13 cellular contexts compared by ENCODE assay signal in the genomic region with DNA sequence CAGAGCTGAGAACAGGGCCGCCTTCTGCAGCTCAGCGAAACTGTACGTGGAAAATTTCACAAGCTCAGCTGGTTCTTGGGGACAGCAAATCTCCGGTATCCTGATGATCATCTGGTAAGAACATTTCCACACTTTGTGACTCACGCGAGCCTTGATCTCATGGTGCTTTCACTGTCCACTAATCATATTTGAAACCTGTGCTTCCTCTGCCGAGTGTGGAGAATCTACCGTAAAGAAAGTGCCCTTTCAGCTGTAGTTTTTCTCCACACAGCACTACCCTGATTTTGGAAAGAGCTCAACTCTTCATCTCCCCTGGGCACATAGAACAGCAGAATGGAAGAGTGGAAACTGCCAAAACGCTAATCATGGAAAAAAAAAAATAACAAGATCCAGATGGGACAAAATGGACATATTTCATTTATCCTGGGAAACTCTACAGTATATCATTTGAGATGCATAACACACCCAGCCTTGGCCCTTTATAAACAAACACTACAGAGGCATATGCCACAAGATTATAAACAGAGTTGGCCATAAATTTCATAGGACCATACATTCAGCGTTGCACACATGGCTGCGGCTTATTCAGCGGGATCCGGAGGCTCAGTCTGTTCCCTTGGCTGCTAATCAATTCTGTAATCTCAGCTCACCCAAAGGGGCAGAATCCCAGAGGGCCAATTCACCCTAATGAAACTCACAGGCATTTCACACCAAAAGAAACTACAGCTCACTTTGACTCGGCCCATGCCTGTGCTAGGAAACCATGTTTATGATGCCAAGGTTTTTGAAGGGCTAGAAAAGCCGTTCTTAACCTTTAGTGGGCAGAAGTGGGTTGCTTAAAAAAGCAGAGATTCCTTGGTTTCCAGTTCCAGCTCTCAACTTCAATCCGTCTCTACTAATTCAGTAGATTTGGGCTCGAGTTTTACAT.
DNase-seq lines count a peak whose midpoint lies in the region; ATAC-seq, FAIRE-seq and TF ChIP-seq lines count a peak whose summit lies in the region.
"Had no signal": no experiment of that assay in that cellular context is flagged by ENCODE, and none has a peak within 500 bp of the region (broad histone marks: within the 10 kb centered on the region; RNA-seq: fewer than 3 reads in every experiment).

No MANE protein-coding gene starts in this region.

- H3K4me2 ChIP-seq in mesendoderm (ENCODE audit: low read length): no peak overlapping the region
- H3K4me2 ChIP-seq: A549 had no signal

- H2AFZ ChIP-seq in ACC112 (ENCODE audit: low read length, unreplicated experiment): peak overlapping the region; percentile 91

- H3K36me3 ChIP-seq in ACC112 (ENCODE audit: insufficient read depth, low read length): no peaks in the 10 kb centered on the region
- no peaks in the 10 kb centered on the region for H3K36me3 ChIP-seq in mesendoderm (ENCODE audit: control insufficient read depth, insufficient read depth, low read length)
- H3K36me3 ChIP-seq in kidney (ENCODE audit: control insufficient read depth in 1 of 2, insufficient read depth in 2 of 2, low read length in 2 of 2): no peaks in the 10 kb centered on the region

- peaks cover 6% of the 10 kb centered on the region for H3K4me1 ChIP-seq in ACC112 (ENCODE audit: control insufficient read depth, insufficient read depth, low read length, unreplicated experiment)
- H3K4me1 ChIP-seq in mesendoderm (ENCODE audit: control insufficient read depth, low read depth, low read length): no peaks in the 10 kb centered on the region
- H3K4me1 ChIP-seq in kidney (ENCODE audit: control insufficient read depth in 1 of 2, insufficient read depth in 1 of 2, low read depth in 1 of 2, low read length in 2 of 2): no peaks in the 10 kb centered on the region
- H3K4me1 ChIP-seq: A549, body of pancreas had no signal

- no peaks in the 10 kb centered on the region for H3K27me3 ChIP-seq in ACC112 (ENCODE audit: insufficient read depth, low read length)
- H3K27me3 ChIP-seq in mesendoderm (ENCODE audit: insufficient read depth, low read length, poor library complexity): no peaks in the 10 kb centered on the region
- no peaks in the 10 kb centered on the region for H3K27me3 ChIP-seq in CD4-positive, alpha-beta T cell (ENCODE audit: control insufficient read depth, insufficient read depth, low read length)
- H3K27me3 ChIP-seq: body of pancreas had no signal

- DNase-seq in M059J (ENCODE audit: low read depth) (peak; percentile 71), choroid plexus epithelial cell (ENCODE audit: low read depth) (peak; percentile 93), mesendoderm (no peak), foreskin melanocyte (no peak), pons (ENCODE audit: low spot score) (no peak), kidney (no peak)
- no peak for DNase-seq in CD4-positive, alpha-beta T cell
- DNase-seq: KG1, naive B cell, trophoblast cell had no signal

- POLR2A ChIA-PET in CD4-positive, alpha-beta T cell (lab: Charles Lee): no interaction called here

- H3K79me1 ChIP-seq in mesendoderm (ENCODE audit: low read length): no peaks in the 10 kb centered on the region

- H2BK5ac ChIP-seq in mesendoderm (ENCODE audit: low read length): no peak overlapping the region

- H3K4me3 Mint-ChIP-seq in CD4-positive, alpha-beta T cell: no peak overlapping the region
- H3K4me3 Mint-ChIP-seq: naive B cell had no signal

- no peak overlapping the region for H2BK120ac ChIP-seq in mesendoderm (ENCODE audit: low read depth, low read length)

- H3K9me3 ChIP-seq in CD4-positive, alpha-beta T cell (ENCODE audit: control insufficient read depth, low read length): no peaks in the 10 kb centered on the region
- H3K9me3 ChIP-seq in kidney (ENCODE audit: control insufficient read depth in 1 of 2, low read length in 2 of 2): no peaks in the 10 kb centered on the region
- H3K9me3 ChIP-seq: A549, body of pancreas had no signal

- H3K27me3 Mint-ChIP-seq in CD4-positive, alpha-beta T cell: no peaks in the 10 kb centered on the region

- peak overlapping the region; percentile 23; the same call in 1 of the 2 replicates for H3K27ac ChIP-seq in ACC112 (ENCODE audit: low read depth, low read length)
- no peak overlapping the region for H3K27ac ChIP-seq in mesendoderm (ENCODE audit: low read depth, low read length)
- no peak overlapping the region for H3K27ac ChIP-seq in CD4-positive, alpha-beta T cell (ENCODE audit: low read depth, low read length)
- no peak overlapping the region for H3K27ac ChIP-seq in kidney (ENCODE audit: low read depth in 2 of 2, low read length in 2 of 2)
- H3K27ac ChIP-seq: A549, body of pancreas had no signal

- H3K36me3 Mint-ChIP-seq in CD4-positive, alpha-beta T cell (ENCODE audit: low read depth): no peaks in the 10 kb centered on the region
- H3K36me3 Mint-ChIP-seq: naive B cell had no signal

- no peak overlapping the region for H4K8ac ChIP-seq in mesendoderm (ENCODE audit: low read depth, low read length)

- no peak overlapping the region for H3K4ac ChIP-seq in mesendoderm (ENCODE audit: low read depth, low read length)

- H3K56ac ChIP-seq in mesendoderm (ENCODE audit: low read length): no peak overlapping the region

- peak overlapping the region; percentile 46 for H3K4me3 ChIP-seq in ACC112 (ENCODE audit: low read depth, low read length)
- peak overlapping the region; percentile 0 for H3K4me3 ChIP-seq in choroid plexus epithelial cell (ENCODE audit: low read depth, low read length)
- no peak overlapping the region for H3K4me3 ChIP-seq in mesendoderm (ENCODE audit: low read length)
- H3K4me3 ChIP-seq in kidney (ENCODE audit: low read length in 2 of 2): no peak overlapping the region
- H3K4me3 ChIP-seq: A549, body of pancreas had no signal

- peak overlapping the region; percentile 42 for H2BK15ac ChIP-seq in mesendoderm (replicated peaks; ENCODE audit: low read depth)

- no CpG with 5 or more reads among the region's 17 CpGs for WGBS in mesendoderm (ENCODE audit: extremely low coverage, insufficient coverage, low lambda C conversion rate)

- H4K5ac ChIP-seq in mesendoderm (ENCODE audit: low read length): no peak overlapping the region

- intact Hi-C loops in CD4-positive, alpha-beta T cell (cut with DNase I, micrococcal nuclease): loop anchor here in 1 of 2 experiments (10.0 kb wide), 1 partner anchor 249 kb away; no protein-coding TSS in a partner anchor
- intact Hi-C loops in kidney (cut with DNase I): no loop called here

- peak overlapping the region; percentile 13 for H3K18ac ChIP-seq in mesendoderm (ENCODE audit: low read length)

- H3K23ac ChIP-seq in mesendoderm (ENCODE audit: low read length): no peak overlapping the region

- H3K4me1 Mint-ChIP-seq in CD4-positive, alpha-beta T cell (ENCODE audit: low read depth): no peaks in the 10 kb centered on the region
- H3K4me1 Mint-ChIP-seq: naive B cell had no signal

- H3K79me2 ChIP-seq in ACC112 (ENCODE audit: control insufficient read depth, insufficient read depth, low read length, unreplicated experiment) (no peaks in the 10 kb centered on the region), mesendoderm (ENCODE audit: control insufficient read depth, insufficient read depth, low read length) (no peaks in the 10 kb centered on the region)

- H3K9ac ChIP-seq in mesendoderm (ENCODE audit: low read length) (no peak overlapping the region), kidney (ENCODE audit: low read length in 2 of 2) (no peak overlapping the region)

- no peak overlapping the region for H2AK5ac ChIP-seq in mesendoderm (ENCODE audit: low read length)

- CTCF ChIA-PET in CD4-positive, alpha-beta T cell (lab: Charles Lee): no interaction called here

- TF ChIP-seq CTCF in choroid plexus epithelial cell (conservative IDR thresholded peaks at IDR 0.05; ENCODE audit: low read depth, low read length) (no peak), kidney (IDR thresholded peaks at IDR 0.05; ENCODE audit: borderline replicate concordance, extremely low read depth, insufficient read depth) (no peak)
- TF ChIP-seq CTCF in CD4-positive, alpha-beta T cell (IDR thresholded peaks at IDR 0.05): no peak

- no peak for ATAC-seq in CD4-positive, alpha-beta T cell (ENCODE audit: poor library complexity)
- ATAC-seq: A549, body of pancreas had no signal

- no peak for FAIRE-seq in kidney (lab: Jason Lieb, UNC)
- FAIRE-seq: A549 had no signal

- H3K27ac Mint-ChIP-seq in CD4-positive, alpha-beta T cell: no peak overlapping the region
- H3K27ac Mint-ChIP-seq: naive B cell had no signal

- no peaks in the 10 kb centered on the region for H3K9me3 Mint-ChIP-seq in CD4-positive, alpha-beta T cell

Comparison
In these comparisons a context has a peak if more than half of its experiments do, and no peak if none do; other contexts are left out.
1. H3K4me3 ChIP-seq: peak in ACC112 (single experiment) and choroid plexus epithelial cell (single experiment); none in mesendoderm (single experiment) and kidney (0 of 2).
2. DNase-seq: peak in M059J (single experiment) and choroid plexus epithelial cell (single experiment); none in mesendoderm (single experiment), CD4-positive, alpha-beta T cell (0 of 10), foreskin melanocyte (single experiment), pons (single experiment) and kidney (single experiment).